ENCODE assay signal across 1 cellular context in genomic region chr1:151790071-151790939, GRCh38.
A peak's percentile ranks its signal among the peaks of the same experiment; 100 is the strongest.
TF ChIP-seq lines count a peak whose summit lies in the region.

Gene TDRKH (minus strand): TSS chr1:151790500. CDS start chr1:151783022, 7,478 bp downstream.

TF ChIP-seq in K562, 482 proteins besides CTCF, POLR2A, EP300 and RAD21 (continued from another document):
- TF ChIP-seq ZNF184 (CRISPR knock-in tag; IDR thresholded peaks at IDR 0.05) (no peak), ZNF445 (CRISPR knock-in tag; IDR thresholded peaks at IDR 0.05; ENCODE audit: low read depth) (no peak), BCOR (IDR thresholded peaks at IDR 0.05) (peak; percentile 80), ZNF217 (CRISPR knock-in tag; IDR thresholded peaks at IDR 0.05) (no peak), ZNF696 (CRISPR knock-in tag; conservative IDR thresholded peaks at IDR 0.05) (no peak), GMEB1 (CRISPR knock-in tag; IDR thresholded peaks at IDR 0.05) (no peak), ZNF282 (CRISPR knock-in tag; IDR thresholded peaks at IDR 0.05) (no peak; the same call in 1 of the 2 replicates), MAX (CRISPR knock-in tag; IDR thresholded peaks at IDR 0.05) (peak; percentile 96), ZNF175 (CRISPR knock-in tag; IDR thresholded peaks at IDR 0.05; ENCODE audit: low read depth) (peak; percentile 85; the same call in 1 of the 2 replicates), TAF7 (tag; IDR thresholded peaks at IDR 0.05) (no peak), ZNF589 (CRISPR knock-in tag; IDR thresholded peaks at IDR 0.05; ENCODE audit: low read depth) (peak; percentile 90), TRIM24 (IDR thresholded peaks at IDR 0.05) (peak in 1 of 2 experiments; percentile 77; a peak in 2 of 4 replicates), MYC (IDR thresholded peaks at IDR 0.05; ENCODE audit: low read depth, low read length) (peak; percentile 62), MYC (CRISPR knock-in tag; IDR thresholded peaks at IDR 0.05; ENCODE audit: borderline replicate concordance, low read depth) (no peak), MTA2 (IDR thresholded peaks at IDR 0.05; ENCODE audit: low read depth) (no peak), SMARCA4 (IDR thresholded peaks at IDR 0.05) (peak; percentile 50; the same call in 1 of the 2 replicates), OTX1 (CRISPR knock-in tag; IDR thresholded peaks at IDR 0.05) (peak; percentile 37; the same call in 1 of the 2 replicates), NR2C2 (CRISPR knock-in tag; IDR thresholded peaks at IDR 0.05) (peak; percentile 63; the same call in 1 of the 2 replicates), NR2C2 (tag; IDR thresholded peaks at IDR 0.05) (peak; percentile 45; the same call in 1 of the 2 replicates), ZNF511 (CRISPR knock-in tag; IDR thresholded peaks at IDR 0.05) (peak; percentile 94), FOXK1 (CRISPR knock-in tag; IDR thresholded peaks at IDR 0.05; ENCODE audit: borderline replicate concordance) (0 out of 2 replicates have a peak, but pooled peaks have one; percentile 64), BRD9 (IDR thresholded peaks at IDR 0.05; ENCODE audit: low read depth, partially characterized antibody) (no peak), POLR2G (IDR thresholded peaks at IDR 0.05; ENCODE audit: low read depth, low read length) (peak; percentile 91), ETS1 (conservative IDR thresholded peaks at IDR 0.05; ENCODE audit: control insufficient read depth, low read depth, low read length) (0 out of 2 replicates have a peak, but pooled peaks have one; percentile 52), ZNF449 (CRISPR knock-in tag; IDR thresholded peaks at IDR 0.05) (no peak), SPI1 (IDR thresholded peaks at IDR 0.05; ENCODE audit: borderline replicate concordance, low read depth, low read length) (no peak), ZNF766 (CRISPR knock-in tag; conservative IDR thresholded peaks at IDR 0.05) (peak; percentile 54; the same call in 1 of the 2 replicates), GTF2B (IDR thresholded peaks at IDR 0.05; ENCODE audit: extremely low read depth, insufficient read length) (no peak), GTF2E2 (tag; IDR thresholded peaks at IDR 0.05) (no peak), MYNN (IDR thresholded peaks at IDR 0.05) (no peak), MYNN (CRISPR knock-in tag; IDR thresholded peaks at IDR 0.05) (no peak), NFIC (IDR thresholded peaks at IDR 0.05) (peak; percentile 75), ESRRA (IDR thresholded peaks at IDR 0.05; ENCODE audit: borderline replicate concordance, low read depth) (peak; percentile 14; the same call in 1 of the 2 replicates), ZNF518B (CRISPR knock-in tag; IDR thresholded peaks at IDR 0.05) (no peak), RCOR1 (IDR thresholded peaks at IDR 0.05; ENCODE audit: borderline replicate concordance in 1 of 2, low read depth in 2 of 2, low read length in 2 of 2) (peak; percentile 87 to 100; a peak in 3 of 4 replicates), ZNF583 (CRISPR knock-in tag; IDR thresholded peaks at IDR 0.05) (no peak), TSHZ1 (CRISPR knock-in tag; IDR thresholded peaks at IDR 0.05) (no peak), FOXK2 (conservative IDR thresholded peaks at IDR 0.05 in 1 of 2, IDR thresholded peaks at IDR 0.05 in 1 of 2; ENCODE audit: low read depth in 2 of 2) (peak; percentile 90 to 91), ASH1L (IDR thresholded peaks at IDR 0.05; ENCODE audit: borderline replicate concordance, low read depth, partially characterized antibody) (peak; percentile 99), EZH2 (IDR thresholded peaks at IDR 0.05; ENCODE audit: borderline replicate concordance, low read depth, low read length) (no peak), EGR1 (conservative IDR thresholded peaks at IDR 0.05) (peak; percentile 99), HNRNPLL (IDR thresholded peaks at IDR 0.05; ENCODE audit: low read depth, low read length, poor library complexity, severe bottlenecking) (peak; percentile 80), ZNF395 (CRISPR knock-in tag; IDR thresholded peaks at IDR 0.05) (peak; percentile 96), CHD2 (IDR thresholded peaks at IDR 0.05; ENCODE audit: low read depth, low read length) (peak; percentile 90), POLR2AphosphoS2 (IDR thresholded peaks at IDR 0.05; ENCODE audit: low read length) (no peak), SMC3 (conservative IDR thresholded peaks at IDR 0.05; ENCODE audit: insufficient read depth, low read depth, low read length) (0 out of 2 replicates have a peak, but pooled peaks have one; percentile 12), ZBTB7A (IDR thresholded peaks at IDR 0.05; ENCODE audit: borderline replicate concordance, control insufficient read depth, low read depth, low read length) (peak; percentile 1; the same call in 1 of the 2 replicates), ZNF699 (CRISPR knock-in tag; IDR thresholded peaks at IDR 0.05; ENCODE audit: insufficient replicate concordance) (no peak), KAT8 (IDR thresholded peaks at IDR 0.05; ENCODE audit: low read depth) (no peak), MCM7 (IDR thresholded peaks at IDR 0.05) (no peak), HCFC1 (IDR thresholded peaks at IDR 0.05; ENCODE audit: low read depth, low read length) (0 out of 2 replicates have a peak, but pooled peaks have one; percentile 18), PRPF4 (IDR thresholded peaks at IDR 0.05; ENCODE audit: insufficient read depth, low read depth, low read length, poor library complexity, severe bottlenecking) (no peak), RB1 (IDR thresholded peaks at IDR 0.05; ENCODE audit: low read depth) (peak; percentile 81; the same call in 1 of the 2 replicates), CHCHD3 (CRISPR knock-in tag; IDR thresholded peaks at IDR 0.05) (no peak), LARP7 (IDR thresholded peaks at IDR 0.05) (peak; percentile 73; the same call in 1 of the 2 replicates), FOXP1 (CRISPR knock-in tag; IDR thresholded peaks at IDR 0.05) (peak; percentile 80)
